In genomic region chr6:42043787-42044475, GRCh38 we compare ENCODE assay signal across 7 cellular contexts. TPM values are rescaled to one million over a fixed set of nuclear protein-coding genes. Genes with fewer than 3 reads are reported as not detected.
DNase-seq lines count a peak whose midpoint lies in the region; ATAC-seq, FAIRE-seq and TF ChIP-seq lines count a peak whose summit lies in the region.

No MANE protein-coding gene starts in this region.

- peak overlapping the region; percentile 34 for H2AFZ ChIP-seq in HepG2 (ENCODE audit: low read length)

- H3K4me3 ChIP-seq in HepG2 (replicated peaks in 1 of 3; ENCODE audit: insufficient read depth in 1 of 3, low read depth in 2 of 3, low read length in 3 of 3): peak overlapping the region; percentile 50 to 76 (median 53)

- TF ChIP-seq RAD21 in HepG2 (CRISPR knock-in tag; IDR thresholded peaks at IDR 0.05): peak; percentile 98

- no peaks in the 10 kb centered on the region for H3K36me3 ChIP-seq in HepG2 (replicated peaks in 1 of 2; ENCODE audit: control insufficient read depth in 1 of 2, insufficient read depth in 2 of 2, low read length in 2 of 2)

- peak overlapping the region; percentile 45 for H3K9ac ChIP-seq in HepG2 (ENCODE audit: insufficient read depth, low read depth, low read length)

- H3K27ac ChIP-seq in HepG2 (ENCODE audit: extremely low read length, insufficient read depth, low read length): no peak overlapping the region

- no TSS peak for BruUV-seq in HepG2 (replicated peaks; lab: Mats Ljungman, UMichigan)

- peak; percentile 96 for FAIRE-seq in HepG2 (lab: Jason Lieb, UNC)

- intact Hi-C loops in HepG2 (cut with micrococcal nuclease; ENCODE audit: unreplicated experiment): loop anchor here (1.0 to 10.0 kb wide), 10 partner anchors 103 to 677 kb away; partner anchors contain the start of genes BYSL, CCND3, MED20 and PRICKLE4

- TF ChIP-seq POLR2A in HepG2 (IDR thresholded peaks at IDR 0.05; ENCODE audit: insufficient read depth in 1 of 2, low read depth in 2 of 2, low read length in 2 of 2): no peak

- no peaks in the 10 kb centered on the region; a peak in 2 of 5 replicates for H3K27me3 ChIP-seq in HepG2 (ENCODE audit: control insufficient read depth in 1 of 2, insufficient read depth in 2 of 2, low read length in 2 of 2)

- TF ChIP-seq EP300 in HepG2 (IDR thresholded peaks at IDR 0.05; ENCODE audit: low read depth in 2 of 2, low read length in 2 of 2) (no peak), HepG2 (CRISPR knock-in tag; IDR thresholded peaks at IDR 0.05; ENCODE audit: borderline replicate concordance) (no peak)

- no peaks in the 10 kb centered on the region for H3K9me3 ChIP-seq in HepG2 (ENCODE audit: low read length)

- ATAC-seq in HG03432 (IDR thresholded peaks at IDR 0.05; ENCODE audit: unreplicated experiment) (peak; percentile 39), HepG2 (peak; percentile 88)

- no peaks in the 10 kb centered on the region for H4K20me1 ChIP-seq in HepG2 (ENCODE audit: insufficient read depth, low read length)

- peak; percentile 93 for TF ChIP-seq CTCF in GM13976 (IDR thresholded peaks at IDR 0.05; ENCODE audit: borderline replicate concordance, control extremely low read depth, extremely low read depth, insufficient read depth, missing control alignments)
- TF ChIP-seq CTCF in HepG2 (CRISPR knock-in tag; IDR thresholded peaks at IDR 0.05): peak; percentile 99

- no peaks in the 10 kb centered on the region for H3K79me2 ChIP-seq in HepG2 (ENCODE audit: insufficient read depth, low read length)

- H3K4me1 ChIP-seq in HepG2 (ENCODE audit: insufficient read depth, low read length): peaks cover 49% of the 10 kb centered on the region

- POLR2A ChIA-PET in HepG2 (lab: Yijun Ruan, JAX): interaction anchor here (0.9 to 3.2 kb wide), 8 partner anchors 100 to 259 kb away, joined by 3 to 16 read pairs (median 4); partner anchors contain the start of genes BYSL, MED20 and TOMM6

- WGBS in HepG2 (ENCODE audit: low lambda C conversion rate): 3% methylated on average over 17 of the region's 21 CpGs

- DNase-seq in GM13976 (ENCODE audit: low spot score): peak; percentile 86
- peak; percentile 41 for DNase-seq in NCI-H526 treated with DMSO at 0.1 percent for 48 hours (lab: John Stamatoyannopoulos, UW)
- DNase-seq in activated CD4-positive, alpha-beta T cell treated with anti-CD3 and anti-CD28 coated beads for 48 hours: peak; percentile 97
- peak; percentile 85 for DNase-seq in cerebellum (ENCODE audit: low spot score)
- DNase-seq in HepG2 (ENCODE audit: low spot score): peak; percentile 88
- DNase-seq in stimulated activated CD4-positive, alpha-beta T cell treated with anti-CD3 and anti-CD28 coated beads, Interleukin-4, amount 100 ng/mL, for 24 hours: peak; percentile 95

- in situ Hi-C loops in GM13976 (cut with MboI; ENCODE audit: low sequenced_read_pairs, unreplicated experiment) (loop anchor here (5.0 kb wide), 2 partner anchors 107 to 247 kb away; no protein-coding TSS in a partner anchor), HepG2 (cut with HindIII; ENCODE audit: extremely low pct_ligation_motif_present, low pct_unique_long_range_greater_than_20kb) (loop anchor here (5.0 to 25.0 kb wide), 3 partner anchors 107 to 682 kb away; no protein-coding TSS in a partner anchor)

- H3K4me2 ChIP-seq in HepG2 (ENCODE audit: low read depth, low read length): peak overlapping the region; percentile 98

- CTCF ChIA-PET in HepG2 (lab: Yijun Ruan, JAX; ENCODE audit: low intra/inter-chr PET ratio, low total read pairs): interaction anchor here (0.9 to 4.0 kb wide), 9 partner anchors 104 to 268 kb away, joined by 3 to 40 read pairs (median 5); partner anchors contain the start of genes FRS3, PRICKLE4 and TOMM6

TF ChIP-seq in HepG2, 621 proteins besides CTCF, POLR2A, EP300 and RAD21 (continues in another document):
- TF ChIP-seq ERF (CRISPR knock-in tag; IDR thresholded peaks at IDR 0.05) (peak; percentile 87), ZNF367 (CRISPR knock-in tag; IDR thresholded peaks at IDR 0.05; ENCODE audit: borderline replicate concordance) (no peak), ZBTB33 (CRISPR knock-in tag; IDR thresholded peaks at IDR 0.05) (peak; percentile 46), SRSF1 (optimal IDR thresholded peaks at IDR 0.05; ENCODE audit: low read depth, low read length) (peak; percentile 41), ZNF441 (CRISPR knock-in tag; IDR thresholded peaks at IDR 0.05; ENCODE audit: borderline replicate concordance) (0 out of 2 replicates have a peak, but pooled peaks have one; percentile 19), ZNF597 (CRISPR knock-in tag; IDR thresholded peaks at IDR 0.05) (no peak), ZNF883 (CRISPR knock-in tag; IDR thresholded peaks at IDR 0.05; ENCODE audit: not compliant biosample characterization) (peak; percentile 67), TBP (CRISPR knock-in tag; IDR thresholded peaks at IDR 0.05) (no peak), SMAD9 (CRISPR knock-in tag; IDR thresholded peaks at IDR 0.05) (no peak)
- TF ChIP-seq, protein P1, sequence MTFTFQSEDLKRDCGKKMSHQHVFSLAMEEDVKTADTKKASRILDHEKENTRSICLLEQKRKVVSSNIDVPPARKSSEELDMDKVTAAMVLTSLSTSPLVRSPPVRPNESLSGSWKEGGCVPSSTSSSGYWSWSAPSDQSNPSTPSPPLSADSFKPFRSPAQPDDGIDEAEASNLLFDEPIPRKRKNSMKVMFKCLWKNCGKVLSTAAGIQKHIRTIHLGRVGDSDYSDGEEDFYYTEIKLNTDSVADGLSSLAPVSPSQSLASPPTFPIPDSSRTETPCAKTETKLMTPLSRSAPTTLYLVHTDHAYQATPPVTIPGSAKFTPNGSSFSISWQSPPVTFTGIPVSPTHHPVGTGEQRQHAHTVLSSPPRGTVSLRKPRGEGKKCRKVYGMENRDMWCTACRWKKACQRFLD (CRISPR knock-in tag; IDR thresholded peaks at IDR 0.05; ENCODE audit: borderline replicate concordance): 0 out of 2 replicates have a peak, but pooled peaks have one; percentile 18

RNA-seq across cellular contexts. Expression of gene TAF8, which starts 6.4 kb away (rescaled TPM):
- total RNA-seq in cerebellum (14.9 TPM), HepG2 (2016; rRNA removed; fragmentation: Illumina TruSeq; extraction: Trizol) (20.2 and 25.2 TPM in 2 replicates)
- total RNA-seq in HepG2 (2016; cell fraction: cytosol; rRNA removed; fragmentation: Illumina TruSeq; extraction: Trizol; ENCODE audit: low read depth): 5.3 and 5.6 TPM in 2 replicates
- 18.4 and 26.1 TPM in 2 replicates for total RNA-seq in HepG2 (2016; cell fraction: insoluble cytoplasmic fraction; rRNA removed; fragmentation: Illumina TruSeq; extraction: Trizol)
- total RNA-seq in HepG2 (2016; cell fraction: membrane; rRNA removed; fragmentation: Illumina TruSeq; extraction: Trizol): 7.7 and 11.1 TPM in 2 replicates
- total RNA-seq in HepG2 (2016; cell fraction: nucleus; rRNA removed; fragmentation: Illumina TruSeq; extraction: Trizol): 25.6 and 26.1 TPM in 2 replicates
- polyA plus RNA-seq in HepG2 (2011; rRNA removed): 23.8 and 25.8 TPM in 2 replicates
- polyA plus RNA-seq in HepG2 (2011; cell fraction: cytosol; rRNA removed): 14.5 and 19.7 TPM in 2 replicates
- 30.8 and 36.5 TPM in 2 replicates for polyA plus RNA-seq in HepG2 (2011; cell fraction: nucleus; rRNA removed)
- polyA plus RNA-seq in HepG2 (2012): 8.9 and 11.5 TPM in 2 replicates
- polyA plus RNA-seq in HepG2 (2016; cell fraction: cytosol; fragmentation: Illumina TruSeq; extraction: Trizol; ENCODE audit: low read depth): 2.2 and 2.4 TPM in 2 replicates
- polyA plus RNA-seq in HepG2 (2016; cell fraction: insoluble cytoplasmic fraction; fragmentation: Illumina TruSeq; extraction: Trizol; ENCODE audit: low read depth): 11.5 and 15.5 TPM in 2 replicates
- 2.5 and 3.1 TPM in 2 replicates for polyA plus RNA-seq in HepG2 (2016; cell fraction: membrane; fragmentation: Illumina TruSeq; extraction: Trizol; ENCODE audit: low read depth)
- 23.7 and 26.1 TPM in 2 replicates for polyA plus RNA-seq in HepG2 (2016; cell fraction: nucleus; fragmentation: Illumina TruSeq; extraction: Trizol; ENCODE audit: insufficient read depth, low read depth)
- polyA minus RNA-seq in HepG2 (2011; rRNA and poly(A)+ RNA removed; ENCODE audit: low replicate concordance): 73.6 and 87.5 TPM in 2 replicates
- 12.6 and 13.8 TPM in 2 replicates for polyA minus RNA-seq in HepG2 (2011; cell fraction: cytosol; rRNA and poly(A)+ RNA removed)
- polyA minus RNA-seq in HepG2 (2011; cell fraction: nucleus; rRNA and poly(A)+ RNA removed): 74.5 and 84.5 TPM in 2 replicates

Comparison
In these comparisons a context has a peak if more than half of its experiments do, and no peak if none do; other contexts are left out.
1. DNase-seq: peak in every context shown above with its lines; median percentile 97 in activated CD4-positive, alpha-beta T cell treated with anti-CD3 and anti-CD28 coated beads for 48 hours; 95 in stimulated activated CD4-positive, alpha-beta T cell treated with anti-CD3 and anti-CD28 coated beads, Interleukin-4, amount 100 ng/mL, for 24 hours; 88 in HepG2; 86 in GM13976; 85 in cerebellum; 41 in NCI-H526 treated with DMSO at 0.1 percent for 48 hours.